In genomic region chr21:38942617-38943245, GRCh38 we compare ENCODE assay signal across 16 cellular contexts.
DNase-seq lines count a peak whose midpoint lies in the region; ATAC-seq lines count a peak whose summit lies in the region.
"Had no signal": no experiment of that assay in that cellular context is flagged by ENCODE, and none has a peak within 500 bp of the region (broad histone marks: within the 10 kb centered on the region; RNA-seq: fewer than 3 reads in every experiment).

No MANE protein-coding gene starts in this region.

- no peak for ATAC-seq in Right ventricle myocardium inferior

- peak; percentile 75 for DNase-seq in NCI-H1092 (lab: John Stamatoyannopoulos, UW)
- DNase-seq in NCI-H2029 treated with DMSO at 0.1 percent for 48 hours (lab: John Stamatoyannopoulos, UW) = peak; percentile 70
- DNase-seq in NCI-H774 (lab: John Stamatoyannopoulos, UW) = peak; percentile 24
- peak; percentile 51 for DNase-seq in mesenteric fat pad (ENCODE audit: low spot score)
- DNase-seq in NCI-H82 treated with DMSO at 0.1 percent for 48 hours (lab: John Stamatoyannopoulos, UW; ENCODE audit: unreplicated experiment) = no peak
- DNase-seq in Right ventricle myocardium inferior (ENCODE audit: missing footprints) = no peak
- no peak for DNase-seq in HuH-7 (ENCODE audit: low spot score)
- DNase-seq in T-helper 9 cell = no peak
- DNase-seq: ACHN; CD4-positive, CD25-positive, alpha-beta regulatory T cell; H9; NCI-H1105 treated with DMSO at 0.1 percent for 48 hours; NCI-H2171; NCI-H524; PC-9; SK-N-SH had no signal

- intact Hi-C loops in Right ventricle myocardium inferior (cut with DNase I) = no loop called here

Comparison
In these comparisons a context has a peak if more than half of its experiments do, and no peak if none do; other contexts are left out.
1. DNase-seq: peak in NCI-H1092 (single experiment), NCI-H2029 treated with DMSO at 0.1 percent for 48 hours (single experiment), NCI-H774 (single experiment) and mesenteric fat pad (single experiment); none in NCI-H82 treated with DMSO at 0.1 percent for 48 hours (single experiment), Right ventricle myocardium inferior (single experiment), HuH-7 (single experiment) and T-helper 9 cell (single experiment).